Comparison of ENCODE assay signal across 1 cellular context in the genomic region with DNA sequence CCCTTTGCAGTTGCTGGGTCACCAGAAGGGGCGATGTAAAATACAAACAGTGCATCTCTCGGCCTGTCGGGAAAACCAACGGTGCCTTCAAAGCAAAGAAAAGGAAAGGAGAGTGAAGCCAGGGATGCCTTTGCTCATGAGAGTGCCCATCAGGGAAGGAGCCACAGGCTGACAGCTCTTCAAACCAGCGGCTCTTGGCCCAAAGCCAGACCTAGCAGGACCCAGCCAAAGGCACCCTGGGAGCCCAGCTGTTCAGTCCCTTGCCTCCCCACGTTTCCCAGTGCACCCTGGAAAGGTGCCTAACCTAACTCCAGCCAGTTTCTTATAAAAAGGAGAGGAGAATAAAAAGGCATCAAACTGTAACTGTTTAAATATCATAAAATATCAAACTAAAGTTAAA.
TF ChIP-seq lines count a peak whose summit lies in the region.

No MANE protein-coding gene starts in this region.

TF ChIP-seq in K562, 482 proteins besides CTCF, POLR2A, EP300 and RAD21:
- TF ChIP-seq, protein P1, sequence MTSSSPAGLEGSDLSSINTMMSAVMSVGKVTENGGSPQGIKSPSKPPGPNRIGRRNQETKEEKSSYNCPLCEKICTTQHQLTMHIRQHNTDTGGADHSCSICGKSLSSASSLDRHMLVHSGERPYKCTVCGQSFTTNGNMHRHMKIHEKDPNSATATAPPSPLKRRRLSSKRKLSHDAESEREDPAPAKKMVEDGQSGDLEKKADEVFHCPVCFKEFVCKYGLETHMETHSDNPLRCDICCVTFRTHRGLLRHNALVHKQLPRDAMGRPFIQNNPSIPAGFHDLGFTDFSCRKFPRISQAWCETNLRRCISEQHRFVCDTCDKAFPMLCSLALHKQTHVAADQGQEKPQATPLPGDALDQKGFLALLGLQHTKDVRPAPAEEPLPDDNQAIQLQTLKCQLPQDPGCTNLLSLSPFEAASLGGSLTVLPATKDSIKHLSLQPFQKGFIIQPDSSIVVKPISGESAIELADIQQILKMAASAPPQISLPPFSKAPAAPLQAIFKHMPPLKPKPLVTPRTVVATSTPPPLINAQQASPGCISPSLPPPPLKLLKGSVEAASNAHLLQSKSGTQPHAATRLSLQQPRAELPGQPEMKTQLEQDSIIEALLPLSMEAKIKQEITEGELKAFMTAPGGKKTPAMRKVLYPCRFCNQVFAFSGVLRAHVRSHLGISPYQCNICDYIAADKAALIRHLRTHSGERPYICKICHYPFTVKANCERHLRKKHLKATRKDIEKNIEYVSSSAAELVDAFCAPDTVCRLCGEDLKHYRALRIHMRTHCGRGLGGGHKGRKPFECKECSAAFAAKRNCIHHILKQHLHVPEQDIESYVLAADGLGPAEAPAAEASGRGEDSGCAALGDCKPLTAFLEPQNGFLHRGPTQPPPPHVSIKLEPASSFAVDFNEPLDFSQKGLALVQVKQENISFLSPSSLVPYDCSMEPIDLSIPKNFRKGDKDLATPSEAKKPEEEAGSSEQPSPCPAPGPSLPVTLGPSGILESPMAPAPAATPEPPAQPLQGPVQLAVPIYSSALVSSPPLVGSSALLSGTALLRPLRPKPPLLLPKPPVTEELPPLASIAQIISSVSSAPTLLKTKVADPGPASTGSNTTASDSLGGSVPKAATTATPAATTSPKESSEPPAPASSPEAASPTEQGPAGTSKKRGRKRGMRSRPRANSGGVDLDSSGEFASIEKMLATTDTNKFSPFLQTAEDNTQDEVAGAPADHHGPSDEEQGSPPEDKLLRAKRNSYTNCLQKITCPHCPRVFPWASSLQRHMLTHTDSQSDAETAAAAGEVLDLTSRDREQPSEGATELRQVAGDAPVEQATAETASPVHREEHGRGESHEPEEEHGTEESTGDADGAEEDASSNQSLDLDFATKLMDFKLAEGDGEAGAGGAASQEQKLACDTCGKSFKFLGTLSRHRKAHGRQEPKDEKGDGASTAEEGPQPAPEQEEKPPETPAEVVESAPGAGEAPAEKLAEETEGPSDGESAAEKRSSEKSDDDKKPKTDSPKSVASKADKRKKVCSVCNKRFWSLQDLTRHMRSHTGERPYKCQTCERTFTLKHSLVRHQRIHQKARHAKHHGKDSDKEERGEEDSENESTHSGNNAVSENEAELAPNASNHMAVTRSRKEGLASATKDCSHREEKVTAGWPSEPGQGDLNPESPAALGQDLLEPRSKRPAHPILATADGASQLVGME (CRISPR knock-in tag; IDR thresholded peaks at IDR 0.05), result no peak
- TF ChIP-seq NFIC (IDR thresholded peaks at IDR 0.05) (peak; percentile 34; the same call in 1 of the 2 replicates), CREM (IDR thresholded peaks at IDR 0.05; ENCODE audit: low read depth) (no peak), HEY1 (CRISPR knock-in tag; IDR thresholded peaks at IDR 0.05; ENCODE audit: borderline replicate concordance) (no peak), LCOR (CRISPR knock-in tag; IDR thresholded peaks at IDR 0.05) (no peak)
